Comparison of ENCODE assay signal across 1 cellular context in genomic region chr12:105504286-105504685, GRCh38.
TF ChIP-seq lines count a peak whose summit lies in the region.

No MANE protein-coding gene starts in this region.

TF ChIP-seq in H1, 55 proteins besides CTCF, POLR2A, EP300 and RAD21:
- TF ChIP-seq POU5F1 (IDR thresholded peaks at IDR 0.05; ENCODE audit: low read depth, low read length) (no peak), CTBP2 (IDR thresholded peaks at IDR 0.05; ENCODE audit: borderline replicate concordance, insufficient read depth, insufficient read length, low read length) (no peak), JUN (IDR thresholded peaks at IDR 0.05; ENCODE audit: low read depth, low read length) (no peak), CREB1 (IDR thresholded peaks at IDR 0.05) (no peak), EGR1 (IDR thresholded peaks at IDR 0.05; ENCODE audit: borderline replicate concordance, low read depth, low read length) (no peak), NRF1 (IDR thresholded peaks at IDR 0.05; ENCODE audit: low read depth, low read length) (no peak), RXRA (IDR thresholded peaks at IDR 0.05; ENCODE audit: insufficient read depth, low read depth, low read length) (no peak), CBX5 (IDR thresholded peaks at IDR 0.05; ENCODE audit: low read depth, low read length) (no peak), NANOG (IDR thresholded peaks at IDR 0.05; ENCODE audit: insufficient read depth, low read depth, low read length, poor library complexity, severe bottlenecking) (no peak), GABPA (IDR thresholded peaks at IDR 0.05; ENCODE audit: borderline replicate concordance, insufficient read depth, low read length) (no peak), PHF8 (conservative IDR thresholded peaks at IDR 0.05; ENCODE audit: low read depth, low read length) (no peak), SIN3A (conservative IDR thresholded peaks at IDR 0.05 in 1 of 2, IDR thresholded peaks at IDR 0.05 in 1 of 2; ENCODE audit: low read depth in 1 of 2, low read length in 2 of 2) (no peak), BACH1 (IDR thresholded peaks at IDR 0.05; ENCODE audit: low read length) (no peak), SRF (IDR thresholded peaks at IDR 0.05; ENCODE audit: low read depth, low read length) (no peak), GTF2F1 (IDR thresholded peaks at IDR 0.05; ENCODE audit: borderline replicate concordance, low read depth, low read length) (no peak), TCF12 (IDR thresholded peaks at IDR 0.05; ENCODE audit: low read depth, low read length) (no peak), RBBP5 (IDR thresholded peaks at IDR 0.05; ENCODE audit: borderline replicate concordance, low read depth, low read length) (no peak)
